Comparison of ENCODE assay signal across 2 cellular contexts in the genomic region with DNA sequence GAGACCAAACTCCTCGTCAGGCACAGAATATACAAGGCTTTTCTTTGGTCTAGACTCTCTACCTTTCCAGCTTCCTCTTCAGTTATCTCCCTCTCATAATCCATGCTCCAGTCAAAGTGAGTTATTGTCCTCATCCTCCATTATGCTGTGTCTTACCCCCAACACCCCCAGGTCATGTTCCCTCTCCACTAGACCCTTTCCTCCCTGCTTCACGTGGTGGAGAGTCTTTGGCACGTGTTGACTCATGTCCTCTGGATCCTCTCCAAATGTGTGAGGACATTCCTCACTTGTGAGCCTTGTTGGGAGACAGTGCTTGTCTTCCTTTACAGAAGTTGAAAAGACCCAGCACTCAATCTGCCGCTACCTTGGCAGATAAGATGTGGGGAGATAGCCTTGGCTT.
TF ChIP-seq lines count a peak whose summit lies in the region.

No MANE protein-coding gene starts in this region.

TF ChIP-seq in HCT116, 20 proteins besides CTCF, POLR2A, EP300 and RAD21:
- no peak for TF ChIP-seq ZNF274 (IDR thresholded peaks at IDR 0.05; ENCODE audit: low read depth, low read length)
- TF ChIP-seq, protein P1, sequence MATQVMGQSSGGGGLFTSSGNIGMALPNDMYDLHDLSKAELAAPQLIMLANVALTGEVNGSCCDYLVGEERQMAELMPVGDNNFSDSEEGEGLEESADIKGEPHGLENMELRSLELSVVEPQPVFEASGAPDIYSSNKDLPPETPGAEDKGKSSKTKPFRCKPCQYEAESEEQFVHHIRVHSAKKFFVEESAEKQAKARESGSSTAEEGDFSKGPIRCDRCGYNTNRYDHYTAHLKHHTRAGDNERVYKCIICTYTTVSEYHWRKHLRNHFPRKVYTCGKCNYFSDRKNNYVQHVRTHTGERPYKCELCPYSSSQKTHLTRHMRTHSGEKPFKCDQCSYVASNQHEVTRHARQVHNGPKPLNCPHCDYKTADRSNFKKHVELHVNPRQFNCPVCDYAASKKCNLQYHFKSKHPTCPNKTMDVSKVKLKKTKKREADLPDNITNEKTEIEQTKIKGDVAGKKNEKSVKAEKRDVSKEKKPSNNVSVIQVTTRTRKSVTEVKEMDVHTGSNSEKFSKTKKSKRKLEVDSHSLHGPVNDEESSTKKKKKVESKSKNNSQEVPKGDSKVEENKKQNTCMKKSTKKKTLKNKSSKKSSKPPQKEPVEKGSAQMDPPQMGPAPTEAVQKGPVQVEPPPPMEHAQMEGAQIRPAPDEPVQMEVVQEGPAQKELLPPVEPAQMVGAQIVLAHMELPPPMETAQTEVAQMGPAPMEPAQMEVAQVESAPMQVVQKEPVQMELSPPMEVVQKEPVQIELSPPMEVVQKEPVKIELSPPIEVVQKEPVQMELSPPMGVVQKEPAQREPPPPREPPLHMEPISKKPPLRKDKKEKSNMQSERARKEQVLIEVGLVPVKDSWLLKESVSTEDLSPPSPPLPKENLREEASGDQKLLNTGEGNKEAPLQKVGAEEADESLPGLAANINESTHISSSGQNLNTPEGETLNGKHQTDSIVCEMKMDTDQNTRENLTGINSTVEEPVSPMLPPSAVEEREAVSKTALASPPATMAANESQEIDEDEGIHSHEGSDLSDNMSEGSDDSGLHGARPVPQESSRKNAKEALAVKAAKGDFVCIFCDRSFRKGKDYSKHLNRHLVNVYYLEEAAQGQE (IDR thresholded peaks at IDR 0.05; ENCODE audit: low read depth), result no peak
- TF ChIP-seq, protein P2, sequence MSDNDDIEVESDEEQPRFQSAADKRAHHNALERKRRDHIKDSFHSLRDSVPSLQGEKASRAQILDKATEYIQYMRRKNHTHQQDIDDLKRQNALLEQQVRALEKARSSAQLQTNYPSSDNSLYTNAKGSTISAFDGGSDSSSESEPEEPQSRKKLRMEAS (IDR thresholded peaks at IDR 0.05), result peak; percentile 51; the same call in 1 of the 2 replicates

TF ChIP-seq in K562, 482 proteins besides CTCF, POLR2A, EP300 and RAD21:
- TF ChIP-seq MEIS2 (IDR thresholded peaks at IDR 0.05; ENCODE audit: partially characterized antibody), result peak; percentile 58
- TF ChIP-seq L3MBTL2 (IDR thresholded peaks at IDR 0.05), result peak; percentile 85
- TF ChIP-seq, protein P2 (CRISPR knock-in tag; IDR thresholded peaks at IDR 0.05), result peak; percentile 34; the same call in 1 of the 2 replicates
- TF ChIP-seq, protein P3, sequence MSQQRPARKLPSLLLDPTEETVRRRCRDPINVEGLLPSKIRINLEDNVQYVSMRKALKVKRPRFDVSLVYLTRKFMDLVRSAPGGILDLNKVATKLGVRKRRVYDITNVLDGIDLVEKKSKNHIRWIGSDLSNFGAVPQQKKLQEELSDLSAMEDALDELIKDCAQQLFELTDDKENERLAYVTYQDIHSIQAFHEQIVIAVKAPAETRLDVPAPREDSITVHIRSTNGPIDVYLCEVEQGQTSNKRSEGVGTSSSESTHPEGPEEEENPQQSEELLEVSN (IDR thresholded peaks at IDR 0.05; ENCODE audit: borderline replicate concordance in 1 of 2, extremely low read depth in 1 of 2, insufficient read depth in 1 of 2, insufficient read length in 1 of 2, low read depth in 1 of 2, low read length in 1 of 2, poor library complexity in 1 of 2, severe bottlenecking in 1 of 2), result peak; percentile 60 to 67
- peak; percentile 72 for TF ChIP-seq BHLHE40 (IDR thresholded peaks at IDR 0.05; ENCODE audit: low read length)
- TF ChIP-seq NFIC (IDR thresholded peaks at IDR 0.05), result peak; percentile 60
- 0 out of 2 replicates have a peak, but pooled peaks have one; percentile 2 for TF ChIP-seq CBFA2T2 (conservative IDR thresholded peaks at IDR 0.05)
- TF ChIP-seq, protein P4, sequence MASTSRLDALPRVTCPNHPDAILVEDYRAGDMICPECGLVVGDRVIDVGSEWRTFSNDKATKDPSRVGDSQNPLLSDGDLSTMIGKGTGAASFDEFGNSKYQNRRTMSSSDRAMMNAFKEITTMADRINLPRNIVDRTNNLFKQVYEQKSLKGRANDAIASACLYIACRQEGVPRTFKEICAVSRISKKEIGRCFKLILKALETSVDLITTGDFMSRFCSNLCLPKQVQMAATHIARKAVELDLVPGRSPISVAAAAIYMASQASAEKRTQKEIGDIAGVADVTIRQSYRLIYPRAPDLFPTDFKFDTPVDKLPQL (IDR thresholded peaks at IDR 0.05; ENCODE audit: extremely low read depth, insufficient read length), result no peak
- TF ChIP-seq, protein P5, sequence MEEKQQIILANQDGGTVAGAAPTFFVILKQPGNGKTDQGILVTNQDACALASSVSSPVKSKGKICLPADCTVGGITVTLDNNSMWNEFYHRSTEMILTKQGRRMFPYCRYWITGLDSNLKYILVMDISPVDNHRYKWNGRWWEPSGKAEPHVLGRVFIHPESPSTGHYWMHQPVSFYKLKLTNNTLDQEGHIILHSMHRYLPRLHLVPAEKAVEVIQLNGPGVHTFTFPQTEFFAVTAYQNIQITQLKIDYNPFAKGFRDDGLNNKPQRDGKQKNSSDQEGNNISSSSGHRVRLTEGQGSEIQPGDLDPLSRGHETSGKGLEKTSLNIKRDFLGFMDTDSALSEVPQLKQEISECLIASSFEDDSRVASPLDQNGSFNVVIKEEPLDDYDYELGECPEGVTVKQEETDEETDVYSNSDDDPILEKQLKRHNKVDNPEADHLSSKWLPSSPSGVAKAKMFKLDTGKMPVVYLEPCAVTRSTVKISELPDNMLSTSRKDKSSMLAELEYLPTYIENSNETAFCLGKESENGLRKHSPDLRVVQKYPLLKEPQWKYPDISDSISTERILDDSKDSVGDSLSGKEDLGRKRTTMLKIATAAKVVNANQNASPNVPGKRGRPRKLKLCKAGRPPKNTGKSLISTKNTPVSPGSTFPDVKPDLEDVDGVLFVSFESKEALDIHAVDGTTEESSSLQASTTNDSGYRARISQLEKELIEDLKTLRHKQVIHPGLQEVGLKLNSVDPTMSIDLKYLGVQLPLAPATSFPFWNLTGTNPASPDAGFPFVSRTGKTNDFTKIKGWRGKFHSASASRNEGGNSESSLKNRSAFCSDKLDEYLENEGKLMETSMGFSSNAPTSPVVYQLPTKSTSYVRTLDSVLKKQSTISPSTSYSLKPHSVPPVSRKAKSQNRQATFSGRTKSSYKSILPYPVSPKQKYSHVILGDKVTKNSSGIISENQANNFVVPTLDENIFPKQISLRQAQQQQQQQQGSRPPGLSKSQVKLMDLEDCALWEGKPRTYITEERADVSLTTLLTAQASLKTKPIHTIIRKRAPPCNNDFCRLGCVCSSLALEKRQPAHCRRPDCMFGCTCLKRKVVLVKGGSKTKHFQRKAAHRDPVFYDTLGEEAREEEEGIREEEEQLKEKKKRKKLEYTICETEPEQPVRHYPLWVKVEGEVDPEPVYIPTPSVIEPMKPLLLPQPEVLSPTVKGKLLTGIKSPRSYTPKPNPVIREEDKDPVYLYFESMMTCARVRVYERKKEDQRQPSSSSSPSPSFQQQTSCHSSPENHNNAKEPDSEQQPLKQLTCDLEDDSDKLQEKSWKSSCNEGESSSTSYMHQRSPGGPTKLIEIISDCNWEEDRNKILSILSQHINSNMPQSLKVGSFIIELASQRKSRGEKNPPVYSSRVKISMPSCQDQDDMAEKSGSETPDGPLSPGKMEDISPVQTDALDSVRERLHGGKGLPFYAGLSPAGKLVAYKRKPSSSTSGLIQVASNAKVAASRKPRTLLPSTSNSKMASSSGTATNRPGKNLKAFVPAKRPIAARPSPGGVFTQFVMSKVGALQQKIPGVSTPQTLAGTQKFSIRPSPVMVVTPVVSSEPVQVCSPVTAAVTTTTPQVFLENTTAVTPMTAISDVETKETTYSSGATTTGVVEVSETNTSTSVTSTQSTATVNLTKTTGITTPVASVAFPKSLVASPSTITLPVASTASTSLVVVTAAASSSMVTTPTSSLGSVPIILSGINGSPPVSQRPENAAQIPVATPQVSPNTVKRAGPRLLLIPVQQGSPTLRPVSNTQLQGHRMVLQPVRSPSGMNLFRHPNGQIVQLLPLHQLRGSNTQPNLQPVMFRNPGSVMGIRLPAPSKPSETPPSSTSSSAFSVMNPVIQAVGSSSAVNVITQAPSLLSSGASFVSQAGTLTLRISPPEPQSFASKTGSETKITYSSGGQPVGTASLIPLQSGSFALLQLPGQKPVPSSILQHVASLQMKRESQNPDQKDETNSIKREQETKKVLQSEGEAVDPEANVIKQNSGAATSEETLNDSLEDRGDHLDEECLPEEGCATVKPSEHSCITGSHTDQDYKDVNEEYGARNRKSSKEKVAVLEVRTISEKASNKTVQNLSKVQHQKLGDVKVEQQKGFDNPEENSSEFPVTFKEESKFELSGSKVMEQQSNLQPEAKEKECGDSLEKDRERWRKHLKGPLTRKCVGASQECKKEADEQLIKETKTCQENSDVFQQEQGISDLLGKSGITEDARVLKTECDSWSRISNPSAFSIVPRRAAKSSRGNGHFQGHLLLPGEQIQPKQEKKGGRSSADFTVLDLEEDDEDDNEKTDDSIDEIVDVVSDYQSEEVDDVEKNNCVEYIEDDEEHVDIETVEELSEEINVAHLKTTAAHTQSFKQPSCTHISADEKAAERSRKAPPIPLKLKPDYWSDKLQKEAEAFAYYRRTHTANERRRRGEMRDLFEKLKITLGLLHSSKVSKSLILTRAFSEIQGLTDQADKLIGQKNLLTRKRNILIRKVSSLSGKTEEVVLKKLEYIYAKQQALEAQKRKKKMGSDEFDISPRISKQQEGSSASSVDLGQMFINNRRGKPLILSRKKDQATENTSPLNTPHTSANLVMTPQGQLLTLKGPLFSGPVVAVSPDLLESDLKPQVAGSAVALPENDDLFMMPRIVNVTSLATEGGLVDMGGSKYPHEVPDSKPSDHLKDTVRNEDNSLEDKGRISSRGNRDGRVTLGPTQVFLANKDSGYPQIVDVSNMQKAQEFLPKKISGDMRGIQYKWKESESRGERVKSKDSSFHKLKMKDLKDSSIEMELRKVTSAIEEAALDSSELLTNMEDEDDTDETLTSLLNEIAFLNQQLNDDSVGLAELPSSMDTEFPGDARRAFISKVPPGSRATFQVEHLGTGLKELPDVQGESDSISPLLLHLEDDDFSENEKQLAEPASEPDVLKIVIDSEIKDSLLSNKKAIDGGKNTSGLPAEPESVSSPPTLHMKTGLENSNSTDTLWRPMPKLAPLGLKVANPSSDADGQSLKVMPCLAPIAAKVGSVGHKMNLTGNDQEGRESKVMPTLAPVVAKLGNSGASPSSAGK (IDR thresholded peaks at IDR 0.05), result peak; percentile 79
- no peak for TF ChIP-seq NCOA1 (IDR thresholded peaks at IDR 0.05; ENCODE audit: low read depth)
- TF ChIP-seq, protein P6, sequence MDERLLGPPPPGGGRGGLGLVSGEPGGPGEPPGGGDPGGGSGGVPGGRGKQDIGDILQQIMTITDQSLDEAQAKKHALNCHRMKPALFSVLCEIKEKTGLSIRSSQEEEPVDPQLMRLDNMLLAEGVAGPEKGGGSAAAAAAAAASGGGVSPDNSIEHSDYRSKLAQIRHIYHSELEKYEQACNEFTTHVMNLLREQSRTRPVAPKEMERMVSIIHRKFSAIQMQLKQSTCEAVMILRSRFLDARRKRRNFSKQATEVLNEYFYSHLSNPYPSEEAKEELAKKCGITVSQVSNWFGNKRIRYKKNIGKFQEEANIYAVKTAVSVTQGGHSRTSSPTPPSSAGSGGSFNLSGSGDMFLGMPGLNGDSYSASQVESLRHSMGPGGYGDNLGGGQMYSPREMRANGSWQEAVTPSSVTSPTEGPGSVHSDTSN (CRISPR knock-in tag; IDR thresholded peaks at IDR 0.05; ENCODE audit: low read depth), result no peak
- TF ChIP-seq, protein P6 (tag; conservative IDR thresholded peaks at IDR 0.05; ENCODE audit: low read depth), result 0 out of 2 replicates have a peak, but pooled peaks have one; percentile 22
- TF ChIP-seq XRCC4 (IDR thresholded peaks at IDR 0.05; ENCODE audit: extremely low read depth, insufficient read depth, insufficient read length), result no peak
TF ChIP-seq in K562: peak in this region for 9.
